Comparison of ENCODE assay signal across 9 cellular contexts in the genomic region with DNA sequence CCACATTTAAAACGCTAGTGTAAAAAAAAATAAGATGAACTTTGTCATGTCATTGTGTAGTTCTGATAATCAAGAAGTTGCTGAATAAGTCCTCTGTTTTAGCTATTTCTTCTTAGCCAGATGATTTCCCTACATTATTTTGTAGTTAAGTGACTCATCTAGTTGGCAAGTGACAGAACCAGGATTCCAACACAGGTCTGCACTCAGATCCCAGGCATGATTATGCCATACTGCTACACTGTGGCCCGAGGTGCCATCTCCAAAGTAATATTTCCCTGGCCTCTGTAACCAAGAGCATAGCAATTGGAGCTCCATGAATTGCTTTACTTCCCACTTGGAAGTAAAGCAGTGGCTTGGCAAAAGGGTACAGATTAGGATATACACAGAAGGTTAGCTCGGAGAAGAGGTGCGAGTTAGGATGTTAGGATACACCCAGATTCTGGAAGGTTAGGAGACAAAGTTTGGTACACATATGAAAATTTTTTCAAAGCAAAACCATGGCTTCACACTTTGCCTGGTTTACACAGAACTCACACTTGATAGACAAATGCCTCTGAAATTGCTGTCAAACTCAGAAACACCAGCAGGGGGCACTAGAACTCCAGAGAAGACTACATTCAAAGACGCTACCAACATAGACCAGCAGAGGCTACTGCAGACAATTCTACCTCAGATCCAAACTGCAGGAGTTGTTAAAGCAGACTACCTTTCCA. TPM values are rescaled to one million over a fixed set of nuclear protein-coding genes. Genes with fewer than 3 reads are reported as not detected.
DNase-seq lines count a peak whose midpoint lies in the region; ATAC-seq and TF ChIP-seq lines count a peak whose summit lies in the region.
"Had no signal": no experiment of that assay in that cellular context is flagged by ENCODE, and none has a peak within 500 bp of the region (broad histone marks: within the 10 kb centered on the region; RNA-seq: fewer than 3 reads in every experiment).

No MANE protein-coding gene starts in this region.

- peak; percentile 77 for DNase-seq in CD1c-positive myeloid dendritic cell (ENCODE audit: extremely low spot score)
- peak; percentile 61 for DNase-seq in NCI-H748 treated with DMSO at 0.1 percent for 48 hours (lab: John Stamatoyannopoulos, UW)
- DNase-seq in activated CD4-positive, alpha-beta memory T cell treated with anti-CD3 and anti-CD28 coated beads for 36 hours: peak; percentile 71
- DNase-seq in effector memory CD4-positive, alpha-beta T cell: peak; percentile 9 to 47 (median 17)
- DNase-seq in mesothelial cell of epicardium (ENCODE audit: low spot score in 2 of 2, unreplicated experiment in 2 of 2): peak in 1 of 2 experiments; percentile 73
- peak; percentile 8 to 72 (median 38) for DNase-seq in stimulated activated naive CD4-positive, alpha-beta T cell (lab: John Stamatoyannopoulos, UW)

- intact Hi-C loops in activated CD4-positive, alpha-beta memory T cell treated with anti-CD3 and anti-CD28 coated beads for 36 hours (cut with micrococcal nuclease): loop anchor here (1.0 to 10.0 kb wide), 2 partner anchors 83 to 519 kb away; no protein-coding TSS in a partner anchor

- CTCF ChIA-PET in activated CD4-positive, alpha-beta memory T cell treated with anti-CD3 and anti-CD28 coated beads for 36 hours (lab: Charles Lee): interaction anchor here (0.6 to 4.5 kb wide), 14 partner anchors 9 to 1384 kb away, joined by 3 to 91 read pairs (median 3); no protein-coding TSS in a partner anchor

- no peak overlapping the region for H3K4me3 Mint-ChIP-seq in activated CD4-positive, alpha-beta memory T cell treated with anti-CD3 and anti-CD28 coated beads for 36 hours
- no peak overlapping the region for H3K4me3 Mint-ChIP-seq in mesothelial cell of epicardium
- H3K4me3 Mint-ChIP-seq: activated naive CD8-positive, alpha-beta T cell had no signal

- no peaks in the 10 kb centered on the region for H3K27me3 ChIP-seq in effector memory CD4-positive, alpha-beta T cell (replicated peaks; ENCODE audit: control insufficient read depth, insufficient read depth, low read length, poor library complexity, severe bottlenecking)

- peak; percentile 83 for TF ChIP-seq CTCF in mesothelial cell of epicardium (IDR thresholded peaks at IDR 0.05; ENCODE audit: unreplicated experiment)

- no peaks in the 10 kb centered on the region for H3K36me3 ChIP-seq in effector memory CD4-positive, alpha-beta T cell (ENCODE audit: control insufficient read depth, insufficient read depth, low read length)

- H3K4me1 ChIP-seq in effector memory CD4-positive, alpha-beta T cell (ENCODE audit: control insufficient read depth, insufficient read depth, low read length, poor library complexity, severe bottlenecking): no peaks in the 10 kb centered on the region

- no peaks in the 10 kb centered on the region for H3K9me3 Mint-ChIP-seq in activated CD4-positive, alpha-beta memory T cell treated with anti-CD3 and anti-CD28 coated beads for 36 hours
- H3K9me3 Mint-ChIP-seq in mesothelial cell of epicardium: peaks cover 20% of the 10 kb centered on the region

- H3K27me3 Mint-ChIP-seq in activated CD4-positive, alpha-beta memory T cell treated with anti-CD3 and anti-CD28 coated beads for 36 hours: peaks cover 1% of the 10 kb centered on the region
- H3K27me3 Mint-ChIP-seq in mesothelial cell of epicardium (ENCODE audit: low read depth): no peaks in the 10 kb centered on the region
- H3K27me3 Mint-ChIP-seq: activated naive CD8-positive, alpha-beta T cell had no signal

- no peak overlapping the region for H3K4me3 ChIP-seq in effector memory CD4-positive, alpha-beta T cell (ENCODE audit: insufficient read depth, low read depth, low read length, poor library complexity, severe bottlenecking)

- peak; percentile 64 for ATAC-seq in GM19372 (IDR thresholded peaks at IDR 0.05; ENCODE audit: low read depth, unreplicated experiment)
- peak; percentile 60 for ATAC-seq in HG03521 (IDR thresholded peaks at IDR 0.05; ENCODE audit: unreplicated experiment)

- H3K36me3 Mint-ChIP-seq in activated CD4-positive, alpha-beta memory T cell treated with anti-CD3 and anti-CD28 coated beads for 36 hours: no peaks in the 10 kb centered on the region
- H3K36me3 Mint-ChIP-seq in mesothelial cell of epicardium: no peaks in the 10 kb centered on the region
- H3K36me3 Mint-ChIP-seq: activated naive CD8-positive, alpha-beta T cell had no signal

- POLR2A ChIA-PET in activated CD4-positive, alpha-beta memory T cell treated with anti-CD3 and anti-CD28 coated beads for 36 hours (lab: Charles Lee): no interaction called here

- H3K9me3 ChIP-seq in effector memory CD4-positive, alpha-beta T cell (ENCODE audit: control insufficient read depth, low read length): no peaks in the 10 kb centered on the region

- peaks cover 12% of the 10 kb centered on the region for H3K4me1 Mint-ChIP-seq in activated CD4-positive, alpha-beta memory T cell treated with anti-CD3 and anti-CD28 coated beads for 36 hours (ENCODE audit: low read depth)
- H3K4me1 Mint-ChIP-seq in mesothelial cell of epicardium: no peaks in the 10 kb centered on the region

- no peak overlapping the region for H3K27ac Mint-ChIP-seq in activated CD4-positive, alpha-beta memory T cell treated with anti-CD3 and anti-CD28 coated beads for 36 hours
- no peak overlapping the region for H3K27ac Mint-ChIP-seq in mesothelial cell of epicardium
- H3K27ac Mint-ChIP-seq: activated naive CD8-positive, alpha-beta T cell had no signal

- no peak overlapping the region for H3K27ac ChIP-seq in effector memory CD4-positive, alpha-beta T cell (ENCODE audit: insufficient read depth, low read length, poor library complexity, severe bottlenecking)

RNA-seq across cellular contexts. Expression of gene SRPX2, which starts 41.4 kb away (rescaled TPM):
- total RNA-seq in activated CD4-positive, alpha-beta memory T cell treated with anti-CD3 and anti-CD28 coated beads for 36 hours: not detected
- 13.7 to 16.2 TPM (median 15.1 TPM) in 3 replicates for total RNA-seq in mesothelial cell of epicardium

RNA-seq across cellular contexts. Expression of gene SYTL4, which starts 46.5 kb away (rescaled TPM):
- total RNA-seq in activated CD4-positive, alpha-beta memory T cell treated with anti-CD3 and anti-CD28 coated beads for 36 hours: not detected
- total RNA-seq in mesothelial cell of epicardium: 1.2 TPM in 3 replicates

RNA-seq across cellular contexts. Expression of gene TSPAN6, which starts 48.8 kb away (rescaled TPM):
- total RNA-seq in activated CD4-positive, alpha-beta memory T cell treated with anti-CD3 and anti-CD28 coated beads for 36 hours: under 1 TPM in 1 of 2 experiments, not detected in 1; 0.19 TPM
- 92.8 to 99.0 TPM (median 93.2 TPM) in 3 replicates for total RNA-seq in mesothelial cell of epicardium

Comparison
In these comparisons a context has a peak if more than half of its experiments do, and no peak if none do; other contexts are left out.
1. RNA of gene SRPX2, which starts 41.4 kb away (total RNA-seq): 13.7 to 16.2 TPM in mesothelial cell of epicardium; not detected in activated CD4-positive, alpha-beta memory T cell treated with anti-CD3 and anti-CD28 coated beads for 36 hours; every median in the first group is over 10 times any median in the second.
2. RNA of gene TSPAN6, which starts 48.8 kb away (total RNA-seq): 92.8 to 99.0 TPM in mesothelial cell of epicardium; 0.19 TPM in activated CD4-positive, alpha-beta memory T cell treated with anti-CD3 and anti-CD28 coated beads for 36 hours; every median in the first group is over 10 times any median in the second.